In genomic region chr5:33852327-33852726, GRCh38 we compare ENCODE assay signal across 19 cellular contexts. TPM values are rescaled to one million over a fixed set of nuclear protein-coding genes. Genes with fewer than 3 reads are reported as not detected.
DNase-seq lines count a peak whose midpoint lies in the region; TF ChIP-seq lines count a peak whose summit lies in the region.
"Had no signal": no experiment of that assay in that cellular context is flagged by ENCODE, and none has a peak within 500 bp of the region (broad histone marks: within the 10 kb centered on the region; RNA-seq: fewer than 3 reads in every experiment).

No MANE protein-coding gene starts in this region.

- WGBS in endodermal cell (ENCODE audit: insufficient coverage in 1 of 2, insufficient read length in 1 of 2), 2 experiments, result 82 to 96% methylated on average over 4 to 5 of the region's 5 CpGs
- 92 to 96% methylated on average over 5 of the region's 5 CpGs for WGBS in mesodermal cell (ENCODE audit: insufficient coverage in 2 of 2), 2 experiments
- no CpG with 5 or more reads among the region's 5 CpGs for WGBS in trophoblast cell (ENCODE audit: extremely low coverage, insufficient coverage, insufficient read length)

- H2BK120ac ChIP-seq in trophoblast cell (ENCODE audit: insufficient read depth, low read length, poor library complexity), result no peak overlapping the region

- peaks cover 26% of the 10 kb centered on the region for H3K36me3 Mint-ChIP-seq in endodermal cell (ENCODE audit: low read depth)
- H3K36me3 Mint-ChIP-seq in Caco-2 (ENCODE audit: insufficient read depth, unreplicated experiment), result no peaks in the 10 kb centered on the region
- H3K36me3 Mint-ChIP-seq: CD8-positive, alpha-beta memory T cell had no signal

- H3K79me2 ChIP-seq in ACC112 (ENCODE audit: control insufficient read depth, insufficient read depth, low read length, unreplicated experiment) (peaks cover 60% of the 10 kb centered on the region), OCI-LY3 (ENCODE audit: low read length) (no peaks in the 10 kb centered on the region), trophoblast cell (ENCODE audit: control insufficient read depth, insufficient read depth, low read length, poor library complexity) (peaks cover 2% of the 10 kb centered on the region)

- H3K27ac Mint-ChIP-seq in endodermal cell (peak overlapping the region; percentile 14), Caco-2 (ENCODE audit: unreplicated experiment) (no peak overlapping the region)
- H3K27ac Mint-ChIP-seq: CD8-positive, alpha-beta memory T cell; dendritic cell treated with granulocyte-macrophage colony-stimulating factor and Interleukin-4, amounts not matched to agents 40 ng/mL and 50 ng/mL, for 4 days; stimulated activated naive CD8-positive, alpha-beta T cell treated with anti-CD3 and anti-CD28 coated beads, Interleukin-15, amount 100 ng/mL, for 72 hours had no signal

- intact Hi-C loops in Caco-2 (cut with micrococcal nuclease; ENCODE audit: unreplicated experiment), result no loop called here

- H2BK12ac ChIP-seq in trophoblast cell (ENCODE audit: low read length), result no peak overlapping the region

- H3K4ac ChIP-seq in trophoblast cell (ENCODE audit: low read depth, low read length), result no peak overlapping the region

- H4K91ac ChIP-seq in trophoblast cell (ENCODE audit: low read depth, low read length), result no peak overlapping the region

- H3K9ac ChIP-seq in OCI-LY3 (ENCODE audit: low read length) (no peak overlapping the region), endodermal cell (ENCODE audit: extremely low read depth, low read length, poor library complexity, severe bottlenecking) (peak overlapping the region; percentile 8), trophoblast cell (ENCODE audit: low read length) (no peak overlapping the region)

- H2AFZ ChIP-seq in ACC112 (ENCODE audit: low read length, unreplicated experiment), result peak overlapping the region; percentile 69
- no peak overlapping the region for H2AFZ ChIP-seq in OCI-LY3 (ENCODE audit: low read depth, low read length)
- no peak overlapping the region for H2AFZ ChIP-seq in trophoblast cell (ENCODE audit: insufficient read depth, low read length, poor library complexity)

- H3K23ac ChIP-seq in trophoblast cell (ENCODE audit: low read length), result no peak overlapping the region

- no peak overlapping the region for H4K8ac ChIP-seq in trophoblast cell (ENCODE audit: low read depth, low read length)

- peaks cover 9% of the 10 kb centered on the region for H3K79me1 ChIP-seq in trophoblast cell (ENCODE audit: low read length)

- H3K27me3 Mint-ChIP-seq in endodermal cell (ENCODE audit: insufficient read depth) (no peaks in the 10 kb centered on the region), Caco-2 (ENCODE audit: insufficient read depth, unreplicated experiment) (no peaks in the 10 kb centered on the region)
- H3K27me3 Mint-ChIP-seq: CD8-positive, alpha-beta memory T cell; dendritic cell treated with granulocyte-macrophage colony-stimulating factor and Interleukin-4, amounts not matched to agents 40 ng/mL and 50 ng/mL, for 4 days had no signal

- H3K4me2 ChIP-seq in OCI-LY3 (ENCODE audit: low read length) (peak overlapping the region; percentile 53), trophoblast cell (ENCODE audit: low read length) (no peak overlapping the region)

- H3K9me3 ChIP-seq in OCI-LY3 (ENCODE audit: insufficient read depth, low read length) (peaks cover 4% of the 10 kb centered on the region; the same call in 1 of the 2 replicates), endodermal cell (ENCODE audit: control insufficient read depth, low read length) (no peaks in the 10 kb centered on the region), mesodermal cell (ENCODE audit: control insufficient read depth, low read length) (no peaks in the 10 kb centered on the region), Caco-2 (no peaks in the 10 kb centered on the region), trophoblast cell (ENCODE audit: insufficient read depth, low read depth, low read length) (no peaks in the 10 kb centered on the region)
- H3K9me3 ChIP-seq: Peyer's patch had no signal

- H3K9me3 Mint-ChIP-seq in endodermal cell, result no peaks in the 10 kb centered on the region
- H3K9me3 Mint-ChIP-seq in Caco-2 (ENCODE audit: unreplicated experiment), result no peaks in the 10 kb centered on the region
- H3K9me3 Mint-ChIP-seq: CD8-positive, alpha-beta memory T cell; dendritic cell treated with granulocyte-macrophage colony-stimulating factor and Interleukin-4, amounts not matched to agents 40 ng/mL and 50 ng/mL, for 4 days; stimulated activated naive CD8-positive, alpha-beta T cell treated with anti-CD3 and anti-CD28 coated beads, Interleukin-15, amount 100 ng/mL, for 72 hours had no signal

- H3K27ac ChIP-seq in ACC112 (ENCODE audit: low read depth, low read length) (peak overlapping the region; percentile 89), OCI-LY3 (ENCODE audit: low read length) (no peak overlapping the region), endodermal cell (ENCODE audit: low read depth, low read length) (no peak overlapping the region), mesodermal cell (ENCODE audit: low read depth, low read length, severe bottlenecking) (peak overlapping the region; percentile 67), trophoblast cell (ENCODE audit: low read depth, low read length) (no peak overlapping the region)
- H3K27ac ChIP-seq: Peyer's patch had no signal

- no peak for DNase-seq in endodermal cell
- no peak for DNase-seq in Caco-2
- DNase-seq in trophoblast cell, result no peak
- DNase-seq in NCI-H345 (lab: John Stamatoyannopoulos, UW), result no peak
- DNase-seq in NCI-H187 (lab: John Stamatoyannopoulos, UW), result no peak
- DNase-seq: ACHN; amniotic stem cell; CD8-positive, alpha-beta memory T cell; NCI-H2029 treated with DMSO at 0.1 percent for 48 hours; NCI-H69; Peyer's patch; stimulated activated CD4-positive, alpha-beta T cell treated with anti-CD3 and anti-CD28 coated beads, Interleukin-15, amount 100 ng/mL, for 24 hours; stimulated activated naive CD8-positive, alpha-beta T cell treated with anti-CD3 and anti-CD28 coated beads, Interleukin-15, amount 100 ng/mL, for 72 hours; SW 1271 had no signal

- no peak overlapping the region for H2AK5ac ChIP-seq in trophoblast cell (ENCODE audit: low read length)

- H3K4me3 ChIP-seq in ACC112 (ENCODE audit: low read depth, low read length), result peak overlapping the region; percentile 66
- 0 out of 2 replicates have a peak overlapping the region, but pooled peaks have one; percentile 15 for H3K4me3 ChIP-seq in OCI-LY3 (ENCODE audit: low read length)
- H3K4me3 ChIP-seq in endodermal cell (ENCODE audit: low read length), result peak overlapping the region; percentile 43
- no peak overlapping the region for H3K4me3 ChIP-seq in mesodermal cell (ENCODE audit: extremely low read depth, insufficient read depth, low read length, poor library complexity, severe bottlenecking)
- no peak overlapping the region for H3K4me3 ChIP-seq in Caco-2 (ENCODE audit: low read depth, low read length)
- no peak overlapping the region for H3K4me3 ChIP-seq in trophoblast cell (ENCODE audit: low read depth, low read length)
- H3K4me3 ChIP-seq: Peyer's patch had no signal

- H3K4me3 Mint-ChIP-seq in endodermal cell (peak overlapping the region; percentile 5), Caco-2 (ENCODE audit: unreplicated experiment) (no peak overlapping the region)
- H3K4me3 Mint-ChIP-seq: dendritic cell treated with granulocyte-macrophage colony-stimulating factor and Interleukin-4, amounts not matched to agents 40 ng/mL and 50 ng/mL, for 4 days; stimulated activated naive CD8-positive, alpha-beta T cell treated with anti-CD3 and anti-CD28 coated beads, Interleukin-15, amount 100 ng/mL, for 72 hours had no signal

- H4K12ac ChIP-seq in trophoblast cell (ENCODE audit: low read depth, low read length), result no peak overlapping the region

- H3K27me3 ChIP-seq in ACC112 (ENCODE audit: insufficient read depth, low read length) (no peaks in the 10 kb centered on the region), OCI-LY3 (ENCODE audit: low read depth, low read length) (no peaks in the 10 kb centered on the region), endodermal cell (ENCODE audit: control insufficient read depth, insufficient read depth, low read length, poor library complexity, severe bottlenecking) (no peaks in the 10 kb centered on the region), Caco-2 (replicated peaks; ENCODE audit: control insufficient read depth, insufficient read depth, low read length) (no peaks in the 10 kb centered on the region), trophoblast cell (ENCODE audit: insufficient read depth, low read length) (no peaks in the 10 kb centered on the region)
- H3K27me3 ChIP-seq: Peyer's patch had no signal

- TF ChIP-seq CTCF in OCI-LY3 (IDR thresholded peaks at IDR 0.05; ENCODE audit: low read depth, low read length), result no peak
- TF ChIP-seq CTCF in endodermal cell (conservative IDR thresholded peaks at IDR 0.05), result no peak
- no peak for TF ChIP-seq CTCF in Caco-2 (IDR thresholded peaks at IDR 0.05; ENCODE audit: insufficient read depth in 1 of 2, low read depth in 1 of 2, low read length in 1 of 2, severe bottlenecking in 1 of 2, unreplicated experiment in 1 of 2)

- CTCF ChIA-PET in Caco-2 (lab: Charles Lee), result interaction anchor here (0.5 kb wide), 1 partner anchor 118 kb away, joined by 3 read pairs; no protein-coding TSS in a partner anchor

- no peak overlapping the region for H3K14ac ChIP-seq in trophoblast cell (ENCODE audit: low read length)

- H3K36me3 ChIP-seq in ACC112 (ENCODE audit: insufficient read depth, low read length), result no peaks in the 10 kb centered on the region
- peaks cover 5% of the 10 kb centered on the region for H3K36me3 ChIP-seq in OCI-LY3 (replicated peaks; ENCODE audit: low read depth, low read length)
- H3K36me3 ChIP-seq in endodermal cell (ENCODE audit: control insufficient read depth, insufficient read depth, low read length), result no peaks in the 10 kb centered on the region
- H3K36me3 ChIP-seq in mesodermal cell (ENCODE audit: control insufficient read depth, insufficient read depth, low read length), result no peaks in the 10 kb centered on the region
- no peaks in the 10 kb centered on the region for H3K36me3 ChIP-seq in Caco-2 (ENCODE audit: control insufficient read depth, insufficient read depth, low read length)
- H3K36me3 ChIP-seq in trophoblast cell (ENCODE audit: control insufficient read depth in 1 of 2, insufficient read depth in 2 of 2, low read length in 2 of 2), result no peaks in the 10 kb centered on the region
- H3K36me3 ChIP-seq: Peyer's patch had no signal

- no peak overlapping the region for H3K18ac ChIP-seq in trophoblast cell (ENCODE audit: low read length)

- POLR2A ChIA-PET in Caco-2 (lab: Charles Lee), result no interaction called here

- H2BK5ac ChIP-seq in trophoblast cell (ENCODE audit: low read depth, low read length, poor library complexity), result no peak overlapping the region

- H3K4me1 ChIP-seq in ACC112 (ENCODE audit: control insufficient read depth, insufficient read depth, low read length, unreplicated experiment) (peaks cover 77% of the 10 kb centered on the region), OCI-LY3 (ENCODE audit: low read length) (peaks cover 83% of the 10 kb centered on the region), endodermal cell (ENCODE audit: control insufficient read depth, insufficient read depth, low read length) (peaks cover 31% of the 10 kb centered on the region), mesodermal cell (ENCODE audit: control insufficient read depth, insufficient read depth, low read length, poor library complexity, severe bottlenecking) (peaks cover 55% of the 10 kb centered on the region), Caco-2 (peaks cover 19% of the 10 kb centered on the region), trophoblast cell (ENCODE audit: control insufficient read depth in 1 of 2, insufficient read depth in 2 of 2, low read length in 2 of 2) (peaks cover 9 to 23% of the 10 kb centered on the region in 2 experiments)
- H3K4me1 ChIP-seq: Peyer's patch had no signal

- BruUV-seq in Caco-2 (replicated peaks; lab: Mats Ljungman, UMichigan), result no TSS peak

- H3K4me1 Mint-ChIP-seq in endodermal cell (peaks cover 59% of the 10 kb centered on the region), Caco-2 (ENCODE audit: low read depth, unreplicated experiment) (peaks cover 4% of the 10 kb centered on the region)

- H4K20me1 ChIP-seq in OCI-LY3 (ENCODE audit: insufficient read depth, low read length), result no peaks in the 10 kb centered on the region

RNA-seq across cellular contexts. Expression of gene ADAMTS12, which starts 39.5 kb away (rescaled TPM):
- 100 to 1,000 TPM in 1 of 2 donors, 10 to 100 TPM in 1; 80.2 to 123 TPM for total RNA-seq in endodermal cell
- 14.2 TPM for polyA plus RNA-seq in endodermal cell (2013, experiment 1 of 2)
- polyA plus RNA-seq in endodermal cell (2013, experiment 2 of 2), result 14.2 TPM
- 33.8 TPM for polyA plus RNA-seq in mesodermal cell (2013, experiment 1 of 2)
- polyA plus RNA-seq in mesodermal cell (2013, experiment 2 of 2), result 38.3 TPM
- 0.35 TPM in 1 of 2 replicates, not detected in the other for total RNA-seq in Caco-2 (2022)
- 4.7 and 4.8 TPM in 2 replicates for polyA plus RNA-seq in trophoblast cell (2013)
- total RNA-seq: CD8-positive, alpha-beta memory T cell; G401 had no signal
- polyA plus RNA-seq: CD8-positive, alpha-beta memory T cell had no signal

Comparison
In these comparisons a context has a peak if more than half of its experiments do, and no peak if none do; other contexts are left out.
1. H3K27ac ChIP-seq: peak in ACC112 (single experiment) and mesodermal cell (single experiment); none in OCI-LY3 (single experiment), endodermal cell (single experiment) and trophoblast cell (single experiment).
2. H3K4me3 ChIP-seq: peak in ACC112 (single experiment), OCI-LY3 (single experiment) and endodermal cell (single experiment); none in mesodermal cell (single experiment), Caco-2 (single experiment) and trophoblast cell (single experiment).
3. RNA of gene ADAMTS12, which starts 39.5 kb away (total RNA-seq): 80.2 to 123 TPM in endodermal cell; 0.35 TPM in Caco-2; every median in the first group is over 10 times any median in the second.